15 cellular contexts compared by ENCODE assay signal in genomic region chr3:167714871-167715270, GRCh38. TPM values are rescaled to one million over a fixed set of nuclear protein-coding genes. Genes with fewer than 3 reads are reported as not detected.
DNase-seq lines count a peak whose midpoint lies in the region; ATAC-seq, FAIRE-seq and TF ChIP-seq lines count a peak whose summit lies in the region.
"Had no signal": no experiment of that assay in that cellular context is flagged by ENCODE, and none has a peak within 500 bp of the region (broad histone marks: within the 10 kb centered on the region; RNA-seq: fewer than 3 reads in every experiment).

No MANE protein-coding gene starts in this region.

- no peaks in the 10 kb centered on the region for H3K9me2 ChIP-seq in Loucy (replicated peaks; ENCODE audit: low read depth, low read length)

- no TSS peak for BruUV-seq in GM12878 (replicated peaks; lab: Mats Ljungman, UMichigan)

- H3K27me3 ChIP-seq in Loucy (ENCODE audit: insufficient read depth, low read length, poor library complexity, severe bottlenecking): no peaks in the 10 kb centered on the region
- no peaks in the 10 kb centered on the region for H3K27me3 ChIP-seq in GM12878 (replicated peaks in 1 of 2; ENCODE audit: control insufficient read depth in 2 of 2, insufficient read depth in 2 of 2, low read length in 1 of 2)
- H3K27me3 ChIP-seq in right lobe of liver: no peaks in the 10 kb centered on the region

- H3K79me2 ChIP-seq in Loucy (ENCODE audit: insufficient read depth, low read length): peaks cover 72% of the 10 kb centered on the region
- peaks cover 28% of the 10 kb centered on the region for H3K79me2 ChIP-seq in GM12878 (ENCODE audit: control insufficient read depth, insufficient read depth, low read length)

- H3F3A ChIP-seq in Loucy (ENCODE audit: low read depth): no peaks in the 10 kb centered on the region

- H2AFZ ChIP-seq in Loucy (ENCODE audit: low read length) (no peak overlapping the region), GM12878 (ENCODE audit: control insufficient read depth, low read depth, low read length) (no peak overlapping the region)
- H2AFZ ChIP-seq: GM23248 had no signal

- TF ChIP-seq RAD21 in GM12878 (IDR thresholded peaks at IDR 0.05; ENCODE audit: insufficient read depth, low read depth, low read length): no peak

- H3K4me3 Mint-ChIP-seq in activated T-cell treated with anti-CD3 and anti-CD28 coated beads, Interleukin-2, amount 50 U/mL, for 72 hours: no peak overlapping the region
- H3K4me3 Mint-ChIP-seq in activated T-cell treated with anti-CD3 and anti-CD28 coated beads, Interleukin-2, amount 50 U/mL, for 24 hours: no peak overlapping the region
- H3K4me3 Mint-ChIP-seq in naive B cell: no peak overlapping the region

- H3K9me3 Mint-ChIP-seq in activated T-cell treated with anti-CD3 and anti-CD28 coated beads, Interleukin-2, amount 50 U/mL, for 72 hours: peaks cover 0 to 2% of the 10 kb centered on the region in 2 donors
- peaks cover 6% of the 10 kb centered on the region for H3K9me3 Mint-ChIP-seq in activated T-cell treated with anti-CD3 and anti-CD28 coated beads, Interleukin-2, amount 50 U/mL, for 24 hours
- H3K9me3 Mint-ChIP-seq in naive B cell: no peaks in the 10 kb centered on the region

- H3K27ac ChIP-seq in GM12878 (ENCODE audit: control insufficient read depth, insufficient read depth) (no peak overlapping the region), right lobe of liver (no peak overlapping the region)
- H3K27ac ChIP-seq: 22Rv1, GM23248 had no signal

- in situ Hi-C loops in GM12878 (cut with MboI): no loop called here

- peaks cover 20 to 58% of the 10 kb centered on the region in 2 donors for H3K36me3 Mint-ChIP-seq in activated T-cell treated with anti-CD3 and anti-CD28 coated beads, Interleukin-2, amount 50 U/mL, for 72 hours (ENCODE audit: insufficient read depth in 2 of 2)
- H3K36me3 Mint-ChIP-seq in activated T-cell treated with anti-CD3 and anti-CD28 coated beads, Interleukin-2, amount 50 U/mL, for 24 hours (ENCODE audit: low read depth): peaks cover 94% of the 10 kb centered on the region
- peaks cover 15 to 28% of the 10 kb centered on the region in 2 donors for H3K36me3 Mint-ChIP-seq in naive B cell

- CTCF ChIA-PET in GM12878 (lab: Yijun Ruan, JAX): no interaction called here

- TF ChIP-seq POLR2A in GM12878 (IDR thresholded peaks at IDR 0.05; ENCODE audit: low read depth, low read length): no peak
- no peak for TF ChIP-seq POLR2A in right lobe of liver (IDR thresholded peaks at IDR 0.05)

- no peak overlapping the region for H3K4me3 ChIP-seq in Loucy (ENCODE audit: low read length, poor library complexity, severe bottlenecking)
- H3K4me3 ChIP-seq in GM12878: no peak overlapping the region
- H3K4me3 ChIP-seq in right lobe of liver: no peak overlapping the region
- H3K4me3 ChIP-seq: GM23248 had no signal

- no peaks in the 10 kb centered on the region for H3K9me3 ChIP-seq in Loucy (ENCODE audit: insufficient read depth, low read depth, low read length)
- H3K9me3 ChIP-seq in GM12878 (replicated peaks; ENCODE audit: control insufficient read depth, insufficient read depth, low read length): no peaks in the 10 kb centered on the region
- H3K9me3 ChIP-seq in right lobe of liver: no peaks in the 10 kb centered on the region

- H3K9ac ChIP-seq in Loucy (ENCODE audit: low read depth, low read length, poor library complexity, severe bottlenecking) (no peak overlapping the region), GM12878 (ENCODE audit: control insufficient read depth, insufficient read depth, low read length) (no peak overlapping the region)
- H3K9ac ChIP-seq: GM23248 had no signal

- TF ChIP-seq EP300 in GM12878 (IDR thresholded peaks at IDR 0.05; ENCODE audit: borderline replicate concordance in 1 of 2, control insufficient read depth in 1 of 2, low read depth in 2 of 2, low read length in 2 of 2): no peak

- no peak for FAIRE-seq in GM12878 (lab: Jason Lieb, UNC)
- FAIRE-seq: H54 had no signal

- no peak for DNase-seq in activated T-cell treated with anti-CD3 and anti-CD28 coated beads, Interleukin-2, amount 50 U/mL, for 72 hours
- no peak for DNase-seq in activated T-cell treated with anti-CD3 and anti-CD28 coated beads, Interleukin-2, amount 50 U/mL, for 24 hours
- DNase-seq in GM12878 (ENCODE audit: low read depth, low spot score): no peak
- DNase-seq in naive B cell: no peak
- DNase-seq in GDM1 (lab: John Stamatoyannopoulos, UW): no peak
- DNase-seq in OCI-M2 (lab: John Stamatoyannopoulos, UW; ENCODE audit: unreplicated experiment): no peak
- no peak for DNase-seq in right lobe of liver
- DNase-seq: DMS53, GM23248, IMR-90, KG1 had no signal

- peaks cover 57% of the 10 kb centered on the region for H3K4me1 Mint-ChIP-seq in activated T-cell treated with anti-CD3 and anti-CD28 coated beads, Interleukin-2, amount 50 U/mL, for 72 hours (ENCODE audit: low read depth)
- H3K4me1 Mint-ChIP-seq in activated T-cell treated with anti-CD3 and anti-CD28 coated beads, Interleukin-2, amount 50 U/mL, for 24 hours (ENCODE audit: low read depth): peaks cover 83% of the 10 kb centered on the region
- peaks cover 41 to 57% (median 50%) of the 10 kb centered on the region in 3 donors for H3K4me1 Mint-ChIP-seq in naive B cell

- intact Hi-C loops in GM12878 (cut with micrococcal nuclease; ENCODE audit: unreplicated experiment) (no loop called here), right lobe of liver (cut with DNase I) (no loop called here)

- H4K20me1 ChIP-seq in Loucy (ENCODE audit: insufficient read depth, low read length, poor library complexity, severe bottlenecking) (peaks cover 31% of the 10 kb centered on the region), GM12878 (ENCODE audit: control insufficient read depth, insufficient read depth) (peaks cover 3% of the 10 kb centered on the region; the same call in 1 of the 2 replicates)

- POLR2A ChIA-PET in GM12878 (lab: Charles Lee): no interaction called here

- SMC1A ChIA-PET in GM12878 (lab: Charles Lee; ENCODE audit: uncharacterized antibody, unreplicated experiment): interaction anchor here (1.1 to 2.3 kb wide), 3 partner anchors 12 to 16 kb away, joined by 3 to 5 read pairs (median 3); no protein-coding TSS in a partner anchor

- H3K4me1 ChIP-seq in Loucy (ENCODE audit: insufficient read depth, low read length, poor library complexity, severe bottlenecking) (peaks cover 10% of the 10 kb centered on the region), GM12878 (ENCODE audit: control insufficient read depth, insufficient read depth, low read length) (no peaks in the 10 kb centered on the region), right lobe of liver (peaks cover 0 to 12% (median 0%) of the 10 kb centered on the region in 4 donors)

- no peaks in the 10 kb centered on the region for H3K27me3 Mint-ChIP-seq in activated T-cell treated with anti-CD3 and anti-CD28 coated beads, Interleukin-2, amount 50 U/mL, for 72 hours (ENCODE audit: low read depth)
- H3K27me3 Mint-ChIP-seq in activated T-cell treated with anti-CD3 and anti-CD28 coated beads, Interleukin-2, amount 50 U/mL, for 24 hours: no peaks in the 10 kb centered on the region
- no peaks in the 10 kb centered on the region for H3K27me3 Mint-ChIP-seq in naive B cell

- H3K36me3 ChIP-seq in Loucy (ENCODE audit: insufficient read depth, low read length): peaks cover 45% of the 10 kb centered on the region
- H3K36me3 ChIP-seq in GM12878 (ENCODE audit: control insufficient read depth in 2 of 2, insufficient read depth in 2 of 2, low read length in 1 of 2): peaks cover 6 to 9% of the 10 kb centered on the region in 2 experiments
- H3K36me3 ChIP-seq in right lobe of liver: peaks cover 0 to 20% (median 3%) of the 10 kb centered on the region in 4 donors

- ATAC-seq in activated T-cell treated with anti-CD3 and anti-CD28 coated beads, Interleukin-2, amount 50 U/mL, for 72 hours (replicated peaks in 1 of 2): no peak
- ATAC-seq in GM12878: peak; percentile 48; the same call in 2 of the 3 replicates
- ATAC-seq in naive B cell (ENCODE audit: low read depth in 2 of 2): no peak
- ATAC-seq in right lobe of liver: no peak
- ATAC-seq: HCT116 had no signal

- peak; percentile 50 for TF ChIP-seq CTCF in Loucy (conservative IDR thresholded peaks at IDR 0.05; ENCODE audit: low read length)
- no peak for TF ChIP-seq CTCF in GM12878 (IDR thresholded peaks at IDR 0.05 in 2 of 3, conservative IDR thresholded peaks at IDR 0.05 in 1 of 3; ENCODE audit: control insufficient read depth in 2 of 3, extremely low read depth in 1 of 3, insufficient read depth in 1 of 3, low read depth in 3 of 3, low read length in 3 of 3)
- no peak for TF ChIP-seq CTCF in right lobe of liver (IDR thresholded peaks at IDR 0.05)

- 95% methylated on average over 1 of the region's 1 CpG for WGBS in GM12878 (ENCODE audit: insufficient coverage, insufficient replicate concordance, low lambda C conversion rate, missing lambda C conversion rate)
- WGBS in right lobe of liver (ENCODE audit: insufficient coverage, low coverage, low lambda C conversion rate, missing lambda C conversion rate): 100% methylated on average over 1 of the region's 1 CpG

- peak overlapping the region; percentile 66 for H3K27ac Mint-ChIP-seq in activated T-cell treated with anti-CD3 and anti-CD28 coated beads, Interleukin-2, amount 50 U/mL, for 72 hours
- no peak overlapping the region for H3K27ac Mint-ChIP-seq in activated T-cell treated with anti-CD3 and anti-CD28 coated beads, Interleukin-2, amount 50 U/mL, for 24 hours
- H3K27ac Mint-ChIP-seq in naive B cell: peak overlapping the region in 4 of 6 donors; percentile 10 to 71 (median 14)

- H3K4me2 ChIP-seq in Loucy (ENCODE audit: low read depth, low read length, poor library complexity, severe bottlenecking): no peak overlapping the region
- H3K4me2 ChIP-seq in GM12878 (ENCODE audit: control insufficient read depth, insufficient read depth): no peak overlapping the region

- RAD21 ChIA-PET in GM12878 (lab: Charles Lee; ENCODE audit: unreplicated experiment): no interaction called here

RNA-seq across cellular contexts. Expression of gene PDCD10, which starts 19.8 kb away (rescaled TPM):
- 10 to 100 TPM; 46.8 to 63.3 TPM for total RNA-seq in activated T-cell treated with anti-CD3 and anti-CD28 coated beads, Interleukin-2, amount 50 U/mL, for 72 hours
- total RNA-seq in GM12878 (2013; cell fraction: nucleolus; rRNA removed): 60.2 and 66.5 TPM in 2 replicates
- total RNA-seq in GM12878 (2014; rRNA removed) (88.1 and 89.3 TPM in 2 replicates), GM12878 (2014; rRNA removed; fragmentation: Illumina TruSeq; extraction: Trizol) (122 and 127 TPM in 2 replicates), GM12878 (2021) (55.8 and 64.1 TPM in 2 replicates), right lobe of liver (10 to 100 TPM; 12.9 to 39.1 (median 22.2) TPM)
- 38.8 TPM for polyA plus RNA-seq in GM12878 (2011; ENCODE audit: low read depth)
- polyA plus RNA-seq in GM12878 (2011; rRNA removed) (100 and 170 TPM in 2 replicates), GM12878 (2014; fragmentation: Illumina TruSeq; extraction: Trizol) (141 and 181 TPM in 2 replicates), GM12878 (2014; fragmentation: Nextera tagmentation; extraction: Ambion mirVana) (100 to 1,000 TPM; 199 to 247 TPM), GM12878 (2014; rRNA removed) (96.3 and 102 TPM in 2 replicates), GM12878 (2016; fragmentation: Nextera tagmentation; extraction: Ambion mirVana) (100 to 1,000 TPM; 123 to 128 TPM), naive B cell (ENCODE audit: low read depth in 6 of 6) (100 to 1,000 TPM in 5 of 6 donors, 10 to 100 TPM in 1; 85.6 to 156 (median 114) TPM)
- 29.5 and 43.4 TPM in 2 replicates for polyA plus RNA-seq in GM12878 (2011; cell fraction: cytosol; rRNA removed)
- 28.5 and 28.7 TPM in 2 replicates for polyA plus RNA-seq in GM12878 (2011; cell fraction: nucleus; rRNA removed)
- polyA plus RNA-seq in GM12878 (2012): 63.4 and 63.7 TPM in 2 replicates
- 29.8 and 46.3 TPM in 2 replicates for polyA minus RNA-seq in GM12878 (2011; rRNA and poly(A)+ RNA removed)
- 17.0 and 22.2 TPM in 2 replicates for polyA minus RNA-seq in GM12878 (2011; cell fraction: cytosol; rRNA and poly(A)+ RNA removed)
- polyA minus RNA-seq in GM12878 (2011; cell fraction: nucleus; rRNA and poly(A)+ RNA removed): 28.8 and 41.1 TPM in 2 replicates

RNA-seq across cellular contexts. Expression of gene SERPINI1, which starts 20.6 kb away (rescaled TPM):
- 1 to 10 TPM; 3.7 to 3.9 TPM for total RNA-seq in activated T-cell treated with anti-CD3 and anti-CD28 coated beads, Interleukin-2, amount 50 U/mL, for 72 hours
- total RNA-seq in GM12878 (2013; cell fraction: nucleolus; rRNA removed): 3.5 and 4.6 TPM in 2 replicates
- total RNA-seq in GM12878 (2014; rRNA removed): 1.5 and 2.2 TPM in 2 replicates
- 3.0 TPM in 2 replicates for total RNA-seq in GM12878 (2014; rRNA removed; fragmentation: Illumina TruSeq; extraction: Trizol)
- 1.2 and 1.7 TPM in 2 replicates for total RNA-seq in GM12878 (2021)
- 3.2 TPM for polyA plus RNA-seq in GM12878 (2011; ENCODE audit: low read depth)
- polyA plus RNA-seq in GM12878 (2011; rRNA removed): 4.3 and 6.2 TPM in 2 replicates
- 0.94 and 1.3 TPM in 2 replicates for polyA plus RNA-seq in GM12878 (2011; cell fraction: cytosol; rRNA removed)
- 0.57 and 1.1 TPM in 2 replicates for polyA plus RNA-seq in GM12878 (2011; cell fraction: nucleus; rRNA removed)
- 3.6 and 5.0 TPM in 2 replicates for polyA plus RNA-seq in GM12878 (2012)
- 1.6 and 5.5 TPM in 2 replicates for polyA plus RNA-seq in GM12878 (2014; fragmentation: Illumina TruSeq; extraction: Trizol)
- polyA plus RNA-seq in GM12878 (2014; fragmentation: Nextera tagmentation; extraction: Ambion mirVana): 1 to 10 TPM; 6.8 to 7.6 TPM
- 1.3 and 1.6 TPM in 2 replicates for polyA plus RNA-seq in GM12878 (2014; rRNA removed)
- 1 to 10 TPM; 5.2 to 5.7 TPM for polyA plus RNA-seq in GM12878 (2016; fragmentation: Nextera tagmentation; extraction: Ambion mirVana)
- polyA minus RNA-seq in GM12878 (2011; rRNA and poly(A)+ RNA removed): 1.5 and 1.6 TPM in 2 replicates
- polyA minus RNA-seq in GM12878 (2011; cell fraction: cytosol; rRNA and poly(A)+ RNA removed): 0.67 and 0.83 TPM in 2 replicates
- 1.9 and 3.1 TPM in 2 replicates for polyA minus RNA-seq in GM12878 (2011; cell fraction: nucleus; rRNA and poly(A)+ RNA removed)
- 10 to 100 TPM; 35.3 to 61.8 (median 47.0) TPM for polyA plus RNA-seq in naive B cell (ENCODE audit: low read depth in 6 of 6)
- total RNA-seq in right lobe of liver: 1 to 10 TPM in 2 of 6 experiments, under 1 TPM in 4; 0.40 to 3.0 (median 0.62) TPM
